In the genomic region with DNA sequence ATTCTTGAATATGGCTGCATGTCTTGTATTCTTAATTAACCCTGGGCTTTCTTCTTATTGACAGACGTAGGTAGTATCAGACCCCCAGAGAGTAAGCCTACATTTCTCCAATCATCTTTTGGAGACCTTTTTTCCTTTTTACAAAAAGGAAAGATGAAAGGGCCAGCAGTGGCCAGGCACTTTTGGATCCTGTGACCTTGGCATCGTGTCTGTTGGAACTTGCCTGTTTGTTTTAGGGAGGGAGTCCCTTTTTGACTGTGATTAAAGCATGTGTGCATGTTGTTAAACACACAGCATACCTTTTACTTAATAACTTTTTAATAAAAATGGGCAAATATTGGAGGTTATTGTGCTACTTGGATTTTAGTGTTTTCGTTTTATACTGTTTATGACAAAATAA, we compare ENCODE assay signal across 15 cellular contexts. TPM values are rescaled to one million over a fixed set of nuclear protein-coding genes. Genes with fewer than 3 reads are reported as not detected.
DNase-seq lines count a peak whose midpoint lies in the region; ATAC-seq and TF ChIP-seq lines count a peak whose summit lies in the region.
"Had no signal": no experiment of that assay in that cellular context is flagged by ENCODE, and none has a peak within 500 bp of the region (broad histone marks: within the 10 kb centered on the region; RNA-seq: fewer than 3 reads in every experiment).

No MANE protein-coding gene starts in this region.

- no peak overlapping the region for H3K4me3 ChIP-seq in CD4-positive, alpha-beta memory T cell (ENCODE audit: low read length in 2 of 2)
- no peak overlapping the region for H3K4me3 ChIP-seq in liver (ENCODE audit: low read depth in 1 of 3, low read length in 3 of 3)
- no peak overlapping the region for H3K4me3 ChIP-seq in gastroesophageal sphincter
- H3K4me3 ChIP-seq: A549, GM23338 had no signal

- no peak for TF ChIP-seq POLR2A in gastroesophageal sphincter (IDR thresholded peaks at IDR 0.05)

- H3K27ac ChIP-seq in CD4-positive, alpha-beta memory T cell (ENCODE audit: low read depth, low read length) = no peak overlapping the region
- H3K27ac ChIP-seq in liver (ENCODE audit: low read depth in 1 of 2, low read length in 2 of 2) (no peak overlapping the region), gastroesophageal sphincter (no peak overlapping the region)
- H3K27ac ChIP-seq: A549, C4-2B had no signal

- no peak for TF ChIP-seq CTCF in liver (IDR thresholded peaks at IDR 0.05; ENCODE audit: low read depth, low read length, missing input control)
- TF ChIP-seq CTCF in gastroesophageal sphincter (IDR thresholded peaks at IDR 0.05) = no peak

- peaks cover 38 to 81% (median 62%) of the 10 kb centered on the region in 4 donors for H3K4me1 Mint-ChIP-seq in CD4-positive, alpha-beta memory T cell
- H3K4me1 Mint-ChIP-seq in activated T-helper 17 cell treated with anti-CD3 and anti-CD28 coated beads, Interleukin-2, amount 50 U/mL, for 72 hours = peaks cover 14% of the 10 kb centered on the region
- H3K4me1 Mint-ChIP-seq: GM23338 had no signal

- H3K9ac ChIP-seq in liver (ENCODE audit: low read depth in 1 of 2, low read length in 2 of 2) = no peak overlapping the region

- peaks cover 59% of the 10 kb centered on the region for H3K4me1 ChIP-seq in CD4-positive, alpha-beta memory T cell (ENCODE audit: insufficient read depth, low read length)
- H3K4me1 ChIP-seq in liver (ENCODE audit: control insufficient read depth in 4 of 4, insufficient read depth in 4 of 4, low read length in 3 of 4) (peaks cover 0 to 14% (median 9%) of the 10 kb centered on the region in 4 donors), gastroesophageal sphincter (peaks cover 0 to 12% (median 3%) of the 10 kb centered on the region in 3 donors)
- H3K4me1 ChIP-seq: BE2C had no signal

- no peaks in the 10 kb centered on the region for H3K36me3 ChIP-seq in CD4-positive, alpha-beta memory T cell (ENCODE audit: insufficient read depth, low read length)
- H3K36me3 ChIP-seq in liver (ENCODE audit: control insufficient read depth in 4 of 4, insufficient read depth in 3 of 4, low read depth in 1 of 4, low read length in 3 of 4) (peaks cover 3 to 8% (median 5%) of the 10 kb centered on the region in 4 donors), gastroesophageal sphincter (peaks cover 0 to 12% of the 10 kb centered on the region in 2 donors)

- WGBS in liver = 50% methylated on average over 3 of the region's 3 CpGs
- WGBS in gastroesophageal sphincter (ENCODE audit: low coverage in 1 of 2), 2 donors = 76 to 82% methylated on average over 3 of the region's 3 CpGs

- CTCF ChIA-PET in CD4-positive, alpha-beta memory T cell (lab: Charles Lee; ENCODE audit: partially characterized antibody) = interaction anchor here (0.7 to 9.3 kb wide), 6 partner anchors 8 to 146 kb away, joined by 3 to 88 read pairs (median 8); partner anchors contain the start of gene PCNX1

- H3K27me3 Mint-ChIP-seq in CD4-positive, alpha-beta memory T cell = no peaks in the 10 kb centered on the region
- no peaks in the 10 kb centered on the region for H3K27me3 Mint-ChIP-seq in activated T-helper 17 cell treated with anti-CD3 and anti-CD28 coated beads, Interleukin-2, amount 50 U/mL, for 72 hours
- H3K27me3 Mint-ChIP-seq: IgD-negative memory B cell had no signal

- peak in 1 of 2 donors; percentile 11 for TF ChIP-seq RAD21 in liver (IDR thresholded peaks at IDR 0.05)

- no peak overlapping the region for H3K4me3 Mint-ChIP-seq in CD4-positive, alpha-beta memory T cell
- H3K4me3 Mint-ChIP-seq in activated T-helper 17 cell treated with anti-CD3 and anti-CD28 coated beads, Interleukin-2, amount 50 U/mL, for 72 hours = peak overlapping the region; percentile 5
- H3K4me3 Mint-ChIP-seq: GM23338, IgD-negative memory B cell had no signal

- H3K36me3 Mint-ChIP-seq in CD4-positive, alpha-beta memory T cell = peaks cover 26 to 54% of the 10 kb centered on the region in 2 donors
- H3K36me3 Mint-ChIP-seq in activated T-helper 17 cell treated with anti-CD3 and anti-CD28 coated beads, Interleukin-2, amount 50 U/mL, for 72 hours (ENCODE audit: low read depth) = peaks cover 82% of the 10 kb centered on the region

- POLR2A ChIA-PET in CD4-positive, alpha-beta memory T cell (lab: Charles Lee; ENCODE audit: partially characterized antibody) = interaction anchor here (1.0 to 1.2 kb wide), 2 partner anchors 14 to 23 kb away, joined by 3 read pairs; no protein-coding TSS in a partner anchor

- DNase-seq in CD4-positive, alpha-beta memory T cell = no peak
- DNase-seq: BE2C, Calu3, DMS 273 treated with DMSO at 0.1 percent for 48 hours, H7, KG1 had no signal

- no peaks in the 10 kb centered on the region for H3K27me3 ChIP-seq in CD4-positive, alpha-beta memory T cell (ENCODE audit: insufficient read depth, low read length)
- no peaks in the 10 kb centered on the region for H3K27me3 ChIP-seq in liver (ENCODE audit: control insufficient read depth in 4 of 4, insufficient read depth in 4 of 4, low read length in 3 of 4)
- H3K27me3 ChIP-seq in gastroesophageal sphincter = no peaks in the 10 kb centered on the region
- H3K27me3 ChIP-seq: BE2C had no signal

- no peaks in the 10 kb centered on the region for H3K9me3 ChIP-seq in CD4-positive, alpha-beta memory T cell (ENCODE audit: control insufficient read depth in 1 of 2, low read length in 2 of 2)
- H3K9me3 ChIP-seq in liver (ENCODE audit: control insufficient read depth in 4 of 4, low read length in 3 of 4) (no peaks in the 10 kb centered on the region), gastroesophageal sphincter (no peaks in the 10 kb centered on the region)
- H3K9me3 ChIP-seq: A549, BE2C had no signal

- H3K27ac Mint-ChIP-seq in CD4-positive, alpha-beta memory T cell = peak overlapping the region in 5 of 7 donors; percentile 13 to 61 (median 53)
- peak overlapping the region; percentile 52 for H3K27ac Mint-ChIP-seq in activated T-helper 17 cell treated with anti-CD3 and anti-CD28 coated beads, Interleukin-2, amount 50 U/mL, for 72 hours
- H3K27ac Mint-ChIP-seq: GM23338 had no signal

- no peaks in the 10 kb centered on the region for H3K9me3 Mint-ChIP-seq in CD4-positive, alpha-beta memory T cell
- no peaks in the 10 kb centered on the region for H3K9me3 Mint-ChIP-seq in activated T-helper 17 cell treated with anti-CD3 and anti-CD28 coated beads, Interleukin-2, amount 50 U/mL, for 72 hours
- H3K9me3 Mint-ChIP-seq: GM23338, IgD-negative memory B cell had no signal

- TF ChIP-seq EP300 in gastroesophageal sphincter (IDR thresholded peaks at IDR 0.05) = no peak

- intact Hi-C loops in CD4-positive, alpha-beta memory T cell (cut with micrococcal nuclease) = no loop called here

- ATAC-seq in activated T-helper 17 cell treated with anti-CD3 and anti-CD28 coated beads, Interleukin-2, amount 50 U/mL, for 72 hours (replicated peaks) = no peak
- no peak for ATAC-seq in gastroesophageal sphincter
- ATAC-seq in GM18861 (IDR thresholded peaks at IDR 0.05; ENCODE audit: unreplicated experiment) = no peak
- ATAC-seq in HG03565 (IDR thresholded peaks at IDR 0.05; ENCODE audit: unreplicated experiment) = no peak
- ATAC-seq: A549, GM23338 had no signal

TF ChIP-seq in liver, 16 proteins besides CTCF, POLR2A, EP300 and RAD21:
- TF ChIP-seq YY1 (IDR thresholded peaks at IDR 0.05) (peak; percentile 15), HNF4A (conservative IDR thresholded peaks at IDR 0.05) (peak; percentile 47 to 53), HNF4G (IDR thresholded peaks at IDR 0.05) (no peak), EGR1 (IDR thresholded peaks at IDR 0.05; ENCODE audit: low read depth in 2 of 2) (no peak), NR2F2 (IDR thresholded peaks at IDR 0.05) (no peak), JUND (IDR thresholded peaks at IDR 0.05) (no peak), RXRA (IDR thresholded peaks at IDR 0.05) (peak in 1 of 2 donors; percentile 16)
- TF ChIP-seq, protein P1, sequence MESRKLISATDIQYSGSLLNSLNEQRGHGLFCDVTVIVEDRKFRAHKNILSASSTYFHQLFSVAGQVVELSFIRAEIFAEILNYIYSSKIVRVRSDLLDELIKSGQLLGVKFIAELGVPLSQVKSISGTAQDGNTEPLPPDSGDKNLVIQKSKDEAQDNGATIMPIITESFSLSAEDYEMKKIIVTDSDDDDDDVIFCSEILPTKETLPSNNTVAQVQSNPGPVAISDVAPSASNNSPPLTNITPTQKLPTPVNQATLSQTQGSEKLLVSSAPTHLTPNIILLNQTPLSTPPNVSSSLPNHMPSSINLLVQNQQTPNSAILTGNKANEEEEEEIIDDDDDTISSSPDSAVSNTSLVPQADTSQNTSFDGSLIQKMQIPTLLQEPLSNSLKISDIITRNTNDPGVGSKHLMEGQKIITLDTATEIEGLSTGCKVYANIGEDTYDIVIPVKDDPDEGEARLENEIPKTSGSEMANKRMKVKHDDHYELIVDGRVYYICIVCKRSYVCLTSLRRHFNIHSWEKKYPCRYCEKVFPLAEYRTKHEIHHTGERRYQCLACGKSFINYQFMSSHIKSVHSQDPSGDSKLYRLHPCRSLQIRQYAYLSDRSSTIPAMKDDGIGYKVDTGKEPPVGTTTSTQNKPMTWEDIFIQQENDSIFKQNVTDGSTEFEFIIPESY (IDR thresholded peaks at IDR 0.05) = no peak
- TF ChIP-seq, protein P2, sequence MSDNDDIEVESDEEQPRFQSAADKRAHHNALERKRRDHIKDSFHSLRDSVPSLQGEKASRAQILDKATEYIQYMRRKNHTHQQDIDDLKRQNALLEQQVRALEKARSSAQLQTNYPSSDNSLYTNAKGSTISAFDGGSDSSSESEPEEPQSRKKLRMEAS (IDR thresholded peaks at IDR 0.05) = peak; percentile 34

RNA-seq across cellular contexts. Expression of gene PCNX1, which starts 57.2 kb away (rescaled TPM):
- 100 to 1,000 TPM; 115 to 128 TPM for total RNA-seq in CD4-positive, alpha-beta memory T cell
- 10 to 100 TPM; 10.7 to 21.8 TPM for polyA plus RNA-seq in CD4-positive, alpha-beta memory T cell
- total RNA-seq in activated T-helper 17 cell treated with anti-CD3 and anti-CD28 coated beads, Interleukin-2, amount 50 U/mL, for 72 hours = 10 to 100 TPM; 52.1 to 82.0 TPM
- total RNA-seq in liver (10 to 100 TPM; 29.5 to 41.2 TPM), gastroesophageal sphincter (10 to 100 TPM; 47.1 to 73.6 (median 66.2) TPM)
- polyA plus RNA-seq in liver = 1 to 10 TPM; 5.7 to 7.0 TPM
